Comparison of ENCODE assay signal across 8 cellular contexts in genomic region chr5:147509041-147509709, GRCh38. TPM values are rescaled to one million over a fixed set of nuclear protein-coding genes. Genes with fewer than 3 reads are reported as not detected.
A peak's percentile ranks its signal among the peaks of the same experiment; 100 is the strongest.
DNase-seq lines count a peak whose midpoint lies in the region; ATAC-seq, FAIRE-seq and TF ChIP-seq lines count a peak whose summit lies in the region.

No MANE protein-coding gene starts in this region.

- H3K27ac ChIP-seq in keratinocyte (ENCODE audit: control insufficient read depth, insufficient read depth, low read length), result no peak overlapping the region
- H3K27ac ChIP-seq in thyroid gland, result peak overlapping the region in 2 of 3 donors; percentile 62 to 78

- no peak for TF ChIP-seq CTCF in keratinocyte (optimal IDR thresholded peaks at IDR 0.05 in 1 of 3, IDR thresholded peaks at IDR 0.05 in 1 of 3, conservative IDR thresholded peaks at IDR 0.05 in 1 of 3; ENCODE audit: extremely low read depth in 1 of 3, insufficient read depth in 2 of 3, low read length in 3 of 3)
- TF ChIP-seq CTCF in thyroid gland (IDR thresholded peaks at IDR 0.05), result no peak

- no peaks in the 10 kb centered on the region for H4K20me1 ChIP-seq in keratinocyte (ENCODE audit: control insufficient read depth, extremely low read depth, insufficient read depth, low read length)

- no peaks in the 10 kb centered on the region for H3K79me2 ChIP-seq in keratinocyte (ENCODE audit: control insufficient read depth, insufficient read depth, low read length)

- DNase-seq in NCI-H2196 (lab: John Stamatoyannopoulos, UW; ENCODE audit: unreplicated experiment), result peak; percentile 22
- no peak for DNase-seq in NCI-H2196 treated with DMSO at 0.1 percent for 48 hours (lab: John Stamatoyannopoulos, UW; ENCODE audit: unreplicated experiment)
- DNase-seq in astrocyte of the hippocampus (ENCODE audit: low read depth, low spot score), result peak; percentile 56
- no peak for DNase-seq in keratinocyte (ENCODE audit: low read depth, low spot score)
- peak; percentile 6 to 10 for DNase-seq in thyroid gland
- DNase-seq in NCI-H1105 (lab: John Stamatoyannopoulos, UW), result no peak

- no peaks in the 10 kb centered on the region for H3K9me1 ChIP-seq in keratinocyte (ENCODE audit: control insufficient read depth, extremely low read depth, insufficient read depth, low read length)

- WGBS in thyroid gland, 2 donors, result 2% methylated on average over 19 to 49 of the region's 50 CpGs

- no peak for FAIRE-seq in keratinocyte (lab: Jason Lieb, UNC)

- H3K9ac ChIP-seq in keratinocyte (ENCODE audit: control insufficient read depth, extremely low read depth, insufficient read depth, low read length), result peak overlapping the region; percentile 50

- peak overlapping the region; percentile 89 for H2AFZ ChIP-seq in keratinocyte (ENCODE audit: control insufficient read depth, low read length)

- dilution Hi-C loops in keratinocyte (cut with MboI; ENCODE audit: extremely low pct_ligation_motif_present, low sequenced_read_pairs), result no loop called here

- H3K36me3 ChIP-seq in keratinocyte (ENCODE audit: control insufficient read depth in 2 of 2, extremely low read depth in 1 of 2, insufficient read depth in 2 of 2, low read length in 2 of 2) (no peaks in the 10 kb centered on the region), thyroid gland (no peaks in the 10 kb centered on the region)

- peaks cover 15% of the 10 kb centered on the region for H3K27me3 ChIP-seq in keratinocyte (ENCODE audit: control insufficient read depth, extremely low read depth, insufficient read depth, low read length)
- H3K27me3 ChIP-seq in thyroid gland, result no peaks in the 10 kb centered on the region

- no peak for TF ChIP-seq POLR2A in thyroid gland (IDR thresholded peaks at IDR 0.05)

- H3K4me2 ChIP-seq in keratinocyte (ENCODE audit: control insufficient read depth, extremely low read depth, insufficient read depth, low read depth, low read length), result peak overlapping the region; percentile 82

- H3K9me3 ChIP-seq in keratinocyte (ENCODE audit: control insufficient read depth, low read depth, low read length) (no peaks in the 10 kb centered on the region), thyroid gland (no peaks in the 10 kb centered on the region)

- H3K4me3 ChIP-seq in keratinocyte (ENCODE audit: control insufficient read depth in 2 of 3, extremely low read depth in 1 of 3, insufficient read depth in 2 of 3, low read depth in 1 of 3, low read length in 3 of 3) (peak overlapping the region; percentile 25 to 68 (median 65)), thyroid gland (replicated peaks in 1 of 3) (peak overlapping the region in 2 of 3 donors; percentile 46)

- peaks cover 12% of the 10 kb centered on the region for H3K4me1 ChIP-seq in keratinocyte (ENCODE audit: control insufficient read depth, extremely low read depth, insufficient read depth, low read length)
- peaks cover 4 to 6% of the 10 kb centered on the region in 2 donors for H3K4me1 ChIP-seq in thyroid gland

- intact Hi-C loops in thyroid gland (cut with DNase I), result no loop called here

- ATAC-seq in HG03521 (IDR thresholded peaks at IDR 0.05; ENCODE audit: unreplicated experiment) (no peak), GM21723 (IDR thresholded peaks at IDR 0.05; ENCODE audit: unreplicated experiment) (no peak)

RNA-seq across cellular contexts. Expression of gene DPYSL3, which starts 0.7 kb away (rescaled TPM):
- 2.8 to 5.8 TPM (median 4.8 TPM) in 3 replicates for polyA plus RNA-seq in keratinocyte
- 0.84 TPM for polyA plus RNA-seq in keratinocyte (2011; ENCODE audit: low read depth)
- 3.7 and 4.1 TPM in 2 replicates for polyA plus RNA-seq in keratinocyte (2011; cell fraction: cytosol; rRNA removed)
- polyA plus RNA-seq in keratinocyte (2011; cell fraction: nucleus; rRNA removed), result 4.6 and 4.9 TPM in 2 replicates
- polyA plus RNA-seq in keratinocyte (2012; ENCODE audit: low replicate concordance), result 0.45 and 6.3 TPM in 2 replicates
- polyA minus RNA-seq in keratinocyte, result 5.1 to 24.1 TPM (median 8.2 TPM) in 3 replicates
- polyA minus RNA-seq in keratinocyte (2011; cell fraction: cytosol; rRNA and poly(A)+ RNA removed), result 7.3 TPM
- polyA minus RNA-seq in keratinocyte (2011; cell fraction: nucleus; rRNA and poly(A)+ RNA removed), result 2.6 and 3.8 TPM in 2 replicates
- 10 to 100 TPM; 23.7 to 43.1 (median 28.0) TPM for total RNA-seq in thyroid gland

Comparison
In these comparisons a context has a peak if more than half of its experiments do, and no peak if none do; other contexts are left out.
1. DNase-seq: peak in NCI-H2196 (single experiment), astrocyte of the hippocampus (single experiment) and thyroid gland (2 of 2); none in NCI-H2196 treated with DMSO at 0.1 percent for 48 hours (single experiment), keratinocyte (single experiment) and NCI-H1105 (single experiment).